ENCODE assay signal across 29 cellular contexts in genomic region chr1:2501041-2501819, GRCh38. TPM values are rescaled to one million over a fixed set of nuclear protein-coding genes. Genes with fewer than 3 reads are reported as not detected.
"Had no signal": no experiment of that assay in that cellular context is flagged by ENCODE, and none has a peak within 500 bp of the region (broad histone marks: within the 10 kb centered on the region; RNA-seq: fewer than 3 reads in every experiment).

No MANE protein-coding gene starts in this region.

- H3K4me3 ChIP-seq: adrenal gland, ascending aorta, cardiac muscle cell, colonic mucosa, esophagus squamous epithelium, heart right ventricle, pancreas, psoas muscle, spleen, thoracic aorta had no signal

- DNase-seq: activated CD4-positive, alpha-beta memory T cell treated with anti-CD3 and anti-CD28 coated beads, Interleukin-2, amount 10 ng/mL, durations not matched to agents 7 days and 5 days; activated CD4-positive, alpha-beta T cell treated with anti-CD3 and anti-CD28 coated beads, Interleukin-2, amount 10 ng/mL, durations not matched to agents 24 days and 14 days; activated CD8-positive, alpha-beta memory T cell treated with anti-CD3 and anti-CD28 coated beads, Interleukin-2, amount 10 ng/mL, durations not matched to agents 7 days and 5 days; activated naive CD4-positive, alpha-beta T cell; activated naive CD8-positive, alpha-beta T cell treated with anti-CD3 and anti-CD28 coated beads for 36 hours; activated T-cell treated with anti-CD3 and anti-CD28 coated beads, Interleukin-2, amount 50 U/mL, for 72 hours; adrenal gland; cerebellar nuclear complex; colonic mucosa; effector CD8-positive, alpha-beta T cell; esophagus squamous epithelium; foreskin melanocyte; heart right ventricle; naive thymus-derived CD4-positive, alpha-beta T cell; nucleus accumbens; pancreas; psoas muscle; spleen; stimulated activated naive CD4-positive, alpha-beta T cell treated with Interleukin-2 at 50 U/mL for 16 hours; T-helper 1 cell; trophoblast cell had no signal

- H3K4me3 Mint-ChIP-seq: activated CD4-positive, alpha-beta memory T cell treated with anti-CD3 and anti-CD28 coated beads, Interleukin-2, amount 10 ng/mL, durations not matched to agents 7 days and 5 days; activated CD4-positive, alpha-beta T cell treated with anti-CD3 and anti-CD28 coated beads, Interleukin-2, amount 10 ng/mL, durations not matched to agents 24 days and 14 days; activated CD8-positive, alpha-beta memory T cell treated with anti-CD3 and anti-CD28 coated beads, Interleukin-2, amount 10 ng/mL, durations not matched to agents 7 days and 5 days; activated naive CD8-positive, alpha-beta T cell treated with anti-CD3 and anti-CD28 coated beads for 36 hours; brain; mesothelial cell of epicardium had no signal

- H3K27ac ChIP-seq: adrenal gland, ascending aorta, cardiac muscle cell, colonic mucosa, epithelial cell of prostate, esophagus squamous epithelium, heart right ventricle, pancreas, psoas muscle, thoracic aorta had no signal

- H3K27me3 Mint-ChIP-seq: activated CD4-positive, alpha-beta memory T cell treated with anti-CD3 and anti-CD28 coated beads, Interleukin-2, amount 10 ng/mL, durations not matched to agents 7 days and 5 days; activated CD4-positive, alpha-beta T cell treated with anti-CD3 and anti-CD28 coated beads, Interleukin-2, amount 10 ng/mL, durations not matched to agents 24 days and 14 days; activated CD8-positive, alpha-beta memory T cell treated with anti-CD3 and anti-CD28 coated beads, Interleukin-2, amount 10 ng/mL, durations not matched to agents 7 days and 5 days; activated naive CD8-positive, alpha-beta T cell treated with anti-CD3 and anti-CD28 coated beads for 36 hours; brain; naive thymus-derived CD4-positive, alpha-beta T cell had no signal

- H3K9me3 Mint-ChIP-seq: activated CD4-positive, alpha-beta memory T cell treated with anti-CD3 and anti-CD28 coated beads, Interleukin-2, amount 10 ng/mL, durations not matched to agents 7 days and 5 days; activated CD4-positive, alpha-beta T cell treated with anti-CD3 and anti-CD28 coated beads, Interleukin-2, amount 10 ng/mL, durations not matched to agents 24 days and 14 days; activated naive CD8-positive, alpha-beta T cell treated with anti-CD3 and anti-CD28 coated beads for 36 hours; activated T-cell treated with anti-CD3 and anti-CD28 coated beads, Interleukin-2, amount 50 U/mL, for 72 hours; brain; mesothelial cell of epicardium had no signal

- H3K4me1 ChIP-seq: adrenal gland, ascending aorta, colonic mucosa, pancreas, psoas muscle had no signal

- H3K36me3 ChIP-seq: adrenal gland, ascending aorta, cardiac muscle cell, colonic mucosa, heart right ventricle, pancreas, spleen, thoracic aorta had no signal

- H3K27ac Mint-ChIP-seq: mesothelial cell of epicardium had no signal

- ATAC-seq: activated CD4-positive, CD25-positive, alpha-beta regulatory T cell treated with anti-CD3 and anti-CD28 coated beads, Interleukin-2, amount 50 U/mL, for 24 hours; heart right ventricle; naive thymus-derived CD4-positive, alpha-beta T cell; pancreas; psoas muscle had no signal

- H3K9me3 ChIP-seq: adrenal gland, ascending aorta, colonic mucosa, esophagus squamous epithelium, heart right ventricle, pancreas, psoas muscle, spleen, thoracic aorta had no signal

- H3K36me3 Mint-ChIP-seq: activated CD8-positive, alpha-beta memory T cell treated with anti-CD3 and anti-CD28 coated beads, Interleukin-2, amount 10 ng/mL, durations not matched to agents 7 days and 5 days; activated naive CD8-positive, alpha-beta T cell treated with anti-CD3 and anti-CD28 coated beads for 36 hours; brain; mesothelial cell of epicardium; naive thymus-derived CD4-positive, alpha-beta T cell had no signal

RNA-seq across cellular contexts. Expression of gene PLCH2, which starts 25.1 kb away (rescaled TPM):
- total RNA-seq: ascending aorta had no signal

RNA-seq across cellular contexts. Expression of gene HES5, which starts 28.8 kb away (rescaled TPM):
- total RNA-seq: activated CD4-positive, alpha-beta memory T cell treated with anti-CD3 and anti-CD28 coated beads, Interleukin-2, amount 10 ng/mL, durations not matched to agents 7 days and 5 days; activated CD4-positive, alpha-beta T cell treated with anti-CD3 and anti-CD28 coated beads, Interleukin-2, amount 10 ng/mL, durations not matched to agents 24 days and 14 days; activated CD8-positive, alpha-beta memory T cell treated with anti-CD3 and anti-CD28 coated beads, Interleukin-2, amount 10 ng/mL, durations not matched to agents 7 days and 5 days; adrenal gland; ascending aorta; cardiac muscle cell; glomerular endothelial cell; mesothelial cell of epicardium; naive thymus-derived CD4-positive, alpha-beta T cell had no signal
